8 cellular contexts compared by ENCODE assay signal in the genomic region with DNA sequence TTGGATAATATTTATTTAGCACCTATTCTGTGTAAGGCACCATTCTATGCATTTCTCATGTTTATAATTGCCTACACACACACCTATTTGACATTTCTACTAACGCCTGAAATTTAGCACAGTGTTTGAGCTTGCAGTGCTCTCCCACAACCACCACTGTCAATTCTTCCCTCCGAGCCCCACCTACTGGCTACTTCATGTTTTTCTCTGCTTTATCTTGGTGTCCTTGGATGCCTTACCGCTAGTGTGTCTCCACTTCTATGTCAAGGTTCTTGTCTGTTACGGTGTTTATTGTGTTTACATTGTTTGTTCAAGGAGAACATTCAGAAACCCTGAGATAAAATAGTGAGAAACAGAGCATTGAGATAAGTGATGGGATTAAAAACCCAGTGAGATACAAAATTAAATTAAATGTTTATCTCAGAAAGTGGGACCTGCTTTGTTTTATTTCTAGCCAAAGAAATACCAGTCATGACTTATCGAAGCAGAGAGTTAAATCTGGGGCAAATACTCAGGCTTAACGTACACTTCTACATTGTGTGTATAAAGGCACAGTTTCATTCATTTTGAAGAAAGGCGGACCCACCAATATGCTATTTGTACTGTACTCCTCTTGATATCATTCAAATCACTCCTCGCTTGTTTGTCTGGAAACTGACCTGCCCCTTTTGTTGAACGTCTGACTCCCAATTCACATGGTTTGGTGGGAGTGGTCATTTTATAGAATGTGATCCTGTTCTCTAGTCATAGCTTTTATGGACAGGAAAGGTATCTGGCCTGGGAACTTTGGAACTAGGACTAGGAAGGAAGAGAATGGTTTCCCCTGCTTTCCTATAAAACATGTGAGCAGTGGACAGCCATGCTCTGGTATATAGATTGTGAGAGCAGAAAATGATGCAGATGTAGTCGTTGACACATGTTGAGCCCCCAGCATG. TPM values are rescaled to one million over a fixed set of nuclear protein-coding genes. Genes with fewer than 3 reads are reported as not detected.
DNase-seq lines count a peak whose midpoint lies in the region; ATAC-seq and TF ChIP-seq lines count a peak whose summit lies in the region.

No MANE protein-coding gene starts in this region.

- ATAC-seq in HG03064 (IDR thresholded peaks at IDR 0.05; ENCODE audit: low read depth, unreplicated experiment), result peak; percentile 63

- in situ Hi-C loops in GM13976 (cut with MboI; ENCODE audit: low sequenced_read_pairs, unreplicated experiment), result loop anchor here (10.0 kb wide), 2 partner anchors 308 to 418 kb away; partner anchors contain the start of gene SMCO4

- peak; percentile 18 for TF ChIP-seq CTCF in GM13976 (IDR thresholded peaks at IDR 0.05; ENCODE audit: borderline replicate concordance, control extremely low read depth, extremely low read depth, insufficient read depth, missing control alignments)

- peak; percentile 51 for DNase-seq in AG20443 (ENCODE audit: low spot score)
- no peak for DNase-seq in GM13976 (ENCODE audit: low spot score)
- peak; percentile 29 for DNase-seq in NCI-H82 treated with DMSO at 0.1 percent for 48 hours (lab: John Stamatoyannopoulos, UW; ENCODE audit: unreplicated experiment)
- peak; percentile 61 for DNase-seq in dermis blood vessel endothelial cell
- DNase-seq in midbrain (lab: John Stamatoyannopoulos, UW), result peak; percentile 5
- no peak for DNase-seq in NCI-H1048 (lab: John Stamatoyannopoulos, UW)
- DNase-seq in amniotic stem cell (lab: John Stamatoyannopoulos, UW), result no peak

RNA-seq across cellular contexts. Expression of gene SLC36A4, which starts 39.2 kb away (rescaled TPM):
- 6.3 and 11.4 TPM in 2 replicates for total RNA-seq in dermis blood vessel endothelial cell

Comparison
In these comparisons a context has a peak if more than half of its experiments do, and no peak if none do; other contexts are left out.
1. DNase-seq: peak in AG20443 (single experiment), NCI-H82 treated with DMSO at 0.1 percent for 48 hours (single experiment), dermis blood vessel endothelial cell (single experiment) and midbrain (single experiment); none in GM13976 (single experiment), NCI-H1048 (single experiment) and amniotic stem cell (single experiment).